ENCODE assay signal across 19 cellular contexts in genomic region chr11:71484248-71485062, GRCh38. TPM values are rescaled to one million over a fixed set of nuclear protein-coding genes. Genes with fewer than 3 reads are reported as not detected.
DNase-seq lines count a peak whose midpoint lies in the region; ATAC-seq and TF ChIP-seq lines count a peak whose summit lies in the region.
"Had no signal": no experiment of that assay in that cellular context is flagged by ENCODE, and none has a peak within 500 bp of the region (broad histone marks: within the 10 kb centered on the region; RNA-seq: fewer than 3 reads in every experiment).

No MANE protein-coding gene starts in this region.

- H3K9me3 Mint-ChIP-seq in activated T-cell treated with anti-CD3 and anti-CD28 coated beads, Interleukin-2, amount 50 U/mL, for 72 hours: no peaks in the 10 kb centered on the region
- H3K9me3 Mint-ChIP-seq: CD8-positive, alpha-beta T cell; H9 had no signal

- no peak for TF ChIP-seq CTCF in Peyer's patch (IDR thresholded peaks at IDR 0.05)
- no peak for TF ChIP-seq CTCF in spleen (IDR thresholded peaks at IDR 0.05 in 8 of 11, conservative IDR thresholded peaks at IDR 0.05 in 3 of 11)

- 92 to 95% (median 94%) methylated on average over 19 to 23 of the region's 23 CpGs for WGBS in spleen, 5 donors

- peaks cover 18% of the 10 kb centered on the region for H3K4me1 Mint-ChIP-seq in activated T-cell treated with anti-CD3 and anti-CD28 coated beads, Interleukin-2, amount 50 U/mL, for 72 hours (ENCODE audit: low read depth)

- no peak for ATAC-seq in activated T-cell treated with anti-CD3 and anti-CD28 coated beads, Interleukin-2, amount 50 U/mL, for 72 hours (replicated peaks in 1 of 2)
- ATAC-seq: CD8-positive, alpha-beta T cell; PC-3 had no signal

- H3K9me3 ChIP-seq in Peyer's patch: no peaks in the 10 kb centered on the region
- no peaks in the 10 kb centered on the region for H3K9me3 ChIP-seq in spleen

- no peak overlapping the region for H3K4me3 ChIP-seq in Peyer's patch
- no peak overlapping the region for H3K4me3 ChIP-seq in spleen

- intact Hi-C loops in spleen (cut with DNase I; ENCODE audit: low total_unique reads): no loop called here

- H3K4me3 Mint-ChIP-seq in activated T-cell treated with anti-CD3 and anti-CD28 coated beads, Interleukin-2, amount 50 U/mL, for 72 hours: no peak overlapping the region
- H3K4me3 Mint-ChIP-seq: CD8-positive, alpha-beta T cell; H9 had no signal

- no peaks in the 10 kb centered on the region for H3K27me3 ChIP-seq in Peyer's patch
- H3K27me3 ChIP-seq in spleen (replicated peaks in 1 of 7): no peaks in the 10 kb centered on the region

- no peaks in the 10 kb centered on the region for H3K27me3 Mint-ChIP-seq in activated T-cell treated with anti-CD3 and anti-CD28 coated beads, Interleukin-2, amount 50 U/mL, for 72 hours (ENCODE audit: low read depth)

- H3K36me3 ChIP-seq in Peyer's patch (peaks cover 0 to 82% (median 0%) of the 10 kb centered on the region in 3 donors), spleen (peaks cover 0 to 100% (median 76%) of the 10 kb centered on the region in 6 donors)

- H3K4me1 ChIP-seq in Peyer's patch (no peaks in the 10 kb centered on the region), spleen (peaks cover 0 to 18% (median 12%) of the 10 kb centered on the region in 6 donors)

- DNase-seq in activated T-cell treated with anti-CD3 and anti-CD28 coated beads, Interleukin-2, amount 50 U/mL, for 1 hour: peak; percentile 12
- no peak for DNase-seq in activated T-cell treated with anti-CD3 and anti-CD28 coated beads, Interleukin-2, amount 50 U/mL, for 72 hours
- peak in 2 of 3 donors; percentile 21 to 39 for DNase-seq in Peyer's patch
- peak; percentile 76 for DNase-seq in mesenteric fat pad (ENCODE audit: low spot score)
- DNase-seq in spleen: peak; percentile 59
- no peak for DNase-seq in stimulated activated CD4-positive, alpha-beta T cell treated with anti-CD3 and anti-CD28 coated beads, Interleukin-4, amount 100 ng/mL, for 4 hours
- DNase-seq in NCI-H748 treated with DMSO at 0.1 percent for 48 hours (lab: John Stamatoyannopoulos, UW): no peak
- DNase-seq in hypothalamus (lab: John Stamatoyannopoulos, UW): no peak
- DNase-seq: CD8-positive, alpha-beta T cell; H9; IMR-90; NCI-H1105 treated with DMSO at 0.1 percent for 48 hours; NCI-H187; NCI-H69; PC-3 had no signal

- no peak overlapping the region for H3K27ac Mint-ChIP-seq in activated T-cell treated with anti-CD3 and anti-CD28 coated beads, Interleukin-2, amount 50 U/mL, for 72 hours
- H3K27ac Mint-ChIP-seq: CD8-positive, alpha-beta T cell; H9 had no signal

- peaks cover 11 to 26% of the 10 kb centered on the region in 2 donors for H3K36me3 Mint-ChIP-seq in activated T-cell treated with anti-CD3 and anti-CD28 coated beads, Interleukin-2, amount 50 U/mL, for 72 hours (ENCODE audit: insufficient read depth in 2 of 2)

- H3K27ac ChIP-seq in Peyer's patch: no peak overlapping the region
- H3K27ac ChIP-seq in spleen: no peak overlapping the region

- TF ChIP-seq POLR2A in Peyer's patch (IDR thresholded peaks at IDR 0.05) (no peak), spleen (IDR thresholded peaks at IDR 0.05) (no peak)

RNA-seq across cellular contexts. Expression of gene NADSYN1, which starts 31.5 kb away (rescaled TPM):
- 100 to 1,000 TPM; 107 to 111 TPM for total RNA-seq in activated T-cell treated with anti-CD3 and anti-CD28 coated beads, Interleukin-2, amount 50 U/mL, for 72 hours
- total RNA-seq in Peyer's patch: 100 to 1,000 TPM; 183 to 349 (median 294) TPM
- total RNA-seq in mesenteric fat pad: 48.0 TPM
- total RNA-seq in spleen: 100 to 1,000 TPM in 6 of 7 donors, 10 to 100 TPM in 1; 89.6 to 137 (median 112) TPM
- 100 to 1,000 TPM in 1 of 3 donors, 10 to 100 TPM in 2; 68.4 to 101 (median 74.4) TPM for polyA plus RNA-seq in spleen

RNA-seq across cellular contexts. Expression of gene DHCR7, which starts 36.3 kb away (rescaled TPM):
- 10 to 100 TPM; 22.2 to 23.4 TPM for total RNA-seq in activated T-cell treated with anti-CD3 and anti-CD28 coated beads, Interleukin-2, amount 50 U/mL, for 72 hours
- total RNA-seq in Peyer's patch: 100 to 1,000 TPM in 1 of 4 donors, 10 to 100 TPM in 2, 1 to 10 TPM in 1; 5.0 to 101 (median 36.8) TPM
- total RNA-seq in mesenteric fat pad: 26.3 TPM
- total RNA-seq in spleen: 10 to 100 TPM; 10.9 to 26.4 (median 18.2) TPM
- polyA plus RNA-seq in spleen: 1 to 10 TPM; 3.6 to 6.2 (median 4.4) TPM

RNA-seq across cellular contexts. Expression of gene KRTAP5-7, which starts 42.6 kb away (rescaled TPM):
- not detected for total RNA-seq in activated T-cell treated with anti-CD3 and anti-CD28 coated beads, Interleukin-2, amount 50 U/mL, for 72 hours
- 1 to 10 TPM in 1 of 4 donors, not detected in 3; 2.7 TPM for total RNA-seq in Peyer's patch
- total RNA-seq in mesenteric fat pad: 0.39 TPM
- total RNA-seq in spleen: under 1 TPM in 3 of 7 donors, not detected in 4; 0.37 to 0.72 (median 0.70) TPM
- polyA plus RNA-seq in spleen: under 1 TPM in 1 of 3 donors, not detected in 2; 0.13 TPM
- total RNA-seq: A172; CD8-positive, alpha-beta T cell; H9; HT-29; IMR-90; LHCN-M2; PC-3 had no signal
- polyA plus RNA-seq: BJ, IMR-90 had no signal

RNA-seq across cellular contexts. Expression of gene KRTAP5-8, which starts 53.4 kb away (rescaled TPM):
- total RNA-seq in activated T-cell treated with anti-CD3 and anti-CD28 coated beads, Interleukin-2, amount 50 U/mL, for 72 hours: not detected
- total RNA-seq in Peyer's patch: 1 to 10 TPM in 2 of 4 donors, not detected in 2; 5.8 to 6.0 TPM
- total RNA-seq in mesenteric fat pad: not detected
- under 1 TPM in 3 of 7 donors, not detected in 4; 0.30 to 0.63 (median 0.43) TPM for total RNA-seq in spleen
- polyA plus RNA-seq in spleen: under 1 TPM; 0.09 to 0.20 (median 0.13) TPM
- total RNA-seq: A172, H9, HT-29, IMR-90, LHCN-M2, PC-3 had no signal
- polyA plus RNA-seq: BJ had no signal

Comparison
In these comparisons a context has a peak if more than half of its experiments do, and no peak if none do; other contexts are left out.
1. DNase-seq: peak in activated T-cell treated with anti-CD3 and anti-CD28 coated beads, Interleukin-2, amount 50 U/mL, for 1 hour (single experiment), Peyer's patch (2 of 3), mesenteric fat pad (single experiment) and spleen (single experiment); none in activated T-cell treated with anti-CD3 and anti-CD28 coated beads, Interleukin-2, amount 50 U/mL, for 72 hours (0 of 2), stimulated activated CD4-positive, alpha-beta T cell treated with anti-CD3 and anti-CD28 coated beads, Interleukin-4, amount 100 ng/mL, for 4 hours (0 of 2), NCI-H748 treated with DMSO at 0.1 percent for 48 hours (single experiment) and hypothalamus (0 of 51).